Comparison of ENCODE assay signal across 19 cellular contexts in the genomic region with DNA sequence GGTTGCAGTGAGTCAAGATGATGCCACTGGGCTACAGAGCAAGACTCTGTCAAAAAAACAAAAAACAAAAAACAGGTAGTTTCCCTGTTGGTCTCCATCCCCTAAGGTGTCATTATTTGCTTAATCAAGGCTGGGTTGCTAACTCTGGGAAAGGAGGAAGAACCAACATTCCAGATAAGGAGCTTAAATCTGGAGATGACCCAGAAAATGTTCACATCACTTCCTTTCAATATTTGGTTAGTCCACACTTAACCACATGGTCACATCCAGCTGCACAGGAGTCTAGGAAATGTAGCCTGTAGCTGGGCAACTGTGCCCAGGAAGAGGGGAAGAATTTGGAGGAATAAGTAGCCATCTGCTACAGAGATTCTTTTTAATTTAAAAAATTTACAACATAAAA.
"Had no signal": no experiment of that assay in that cellular context is flagged by ENCODE, and none has a peak within 500 bp of the region (broad histone marks: within the 10 kb centered on the region; RNA-seq: fewer than 3 reads in every experiment).

No MANE protein-coding gene starts in this region.

- H3K4me1 ChIP-seq: breast epithelium, psoas muscle had no signal

- ATAC-seq: activated naive CD8-positive, alpha-beta T cell treated with anti-CD3 and anti-CD28 coated beads, Interleukin-2, amount 50 U/mL, for 24 hours; left cardiac atrium; lower lobe of right lung; psoas muscle had no signal

- H3K4me3 Mint-ChIP-seq: activated naive CD4-positive, alpha-beta T cell treated with anti-CD3 and anti-CD28 coated beads for 36 hours; activated naive CD8-positive, alpha-beta T cell treated with anti-CD3 and anti-CD28 coated beads, Interleukin-2, amount 50 U/mL, for 24 hours; mesothelial cell of epicardium; nephron progenitor cell had no signal

- H3K9me3 Mint-ChIP-seq: activated naive CD4-positive, alpha-beta T cell treated with anti-CD3 and anti-CD28 coated beads for 36 hours; activated naive CD8-positive, alpha-beta T cell treated with anti-CD3 and anti-CD28 coated beads, Interleukin-2, amount 50 U/mL, for 24 hours; activated T-helper 2 cell treated with anti-CD3 and anti-CD28 coated beads, Interferon-gamma antibody, Interleukin-2, Interleukin-4, amounts not matched to agents 10 μg/mL and 5 μg/mL and 100 μg/mL, durations not matched to agents 14 hours and 24 hours and 36 hours had no signal

- H3K36me3 ChIP-seq: breast epithelium, esophagus muscularis mucosa, lower lobe of right lung, sigmoid colon, spleen had no signal

- H3K27ac Mint-ChIP-seq: activated naive CD4-positive, alpha-beta T cell treated with anti-CD3 and anti-CD28 coated beads for 36 hours; activated naive CD8-positive, alpha-beta T cell treated with anti-CD3 and anti-CD28 coated beads, Interleukin-2, amount 50 U/mL, for 24 hours; activated T-helper 2 cell treated with anti-CD3 and anti-CD28 coated beads, Interferon-gamma antibody, Interleukin-2, Interleukin-4, amounts not matched to agents 10 μg/mL and 5 μg/mL and 100 μg/mL, durations not matched to agents 14 hours and 24 hours and 36 hours; mesothelial cell of epicardium; nephron progenitor cell had no signal

- H3K4me1 Mint-ChIP-seq: activated naive CD8-positive, alpha-beta T cell treated with anti-CD3 and anti-CD28 coated beads, Interleukin-2, amount 50 U/mL, for 24 hours; mesothelial cell of epicardium; nephron progenitor cell had no signal

- H3K27me3 ChIP-seq: breast epithelium, dorsolateral prefrontal cortex, esophagus muscularis mucosa, sigmoid colon, spleen had no signal

- H3K27ac ChIP-seq: breast epithelium, dorsolateral prefrontal cortex, esophagus muscularis mucosa, lower lobe of right lung, psoas muscle, sigmoid colon, VCaP had no signal

- H3K27me3 Mint-ChIP-seq: activated naive CD8-positive, alpha-beta T cell treated with anti-CD3 and anti-CD28 coated beads, Interleukin-2, amount 50 U/mL, for 24 hours had no signal

- H3K4me3 ChIP-seq: breast epithelium, dorsolateral prefrontal cortex, esophagus muscularis mucosa, lower lobe of right lung, psoas muscle, sigmoid colon, spleen had no signal

- DNase-seq: activated CD4-positive, alpha-beta T cell treated with anti-CD3 and anti-CD28 coated beads for 1 hour; activated CD4-positive, alpha-beta T cell treated with anti-CD3 and anti-CD28 coated beads, Interleukin-2, amount 50 U/mL, for 4 hours; activated naive CD4-positive, alpha-beta T cell treated with anti-CD3 and anti-CD28 coated beads for 36 hours; activated naive CD8-positive, alpha-beta T cell treated with anti-CD3 and anti-CD28 coated beads, Interleukin-2, amount 50 U/mL, for 24 hours; aorta; dorsolateral prefrontal cortex; foreskin fibroblast; left cardiac atrium; lower lobe of right lung; nephron progenitor cell; psoas muscle; sigmoid colon; spleen had no signal

- H3K9me3 ChIP-seq: breast epithelium, esophagus muscularis mucosa, lower lobe of right lung, psoas muscle, sigmoid colon, spleen had no signal

- FAIRE-seq: endometrium had no signal
